Comparison of ENCODE assay signal across 26 cellular contexts in genomic region chr20:54515788-54516324, GRCh38. TPM values are rescaled to one million over a fixed set of nuclear protein-coding genes. Genes with fewer than 3 reads are reported as not detected.
"Had no signal": no experiment of that assay in that cellular context is flagged by ENCODE, and none has a peak within 500 bp of the region (broad histone marks: within the 10 kb centered on the region; RNA-seq: fewer than 3 reads in every experiment).

No MANE protein-coding gene starts in this region.

- H3K9me3 ChIP-seq: adrenal gland, SJCRH30 had no signal

- H3K36me3 ChIP-seq: adrenal gland, Peyer's patch, SJCRH30 had no signal

- H3K9ac ChIP-seq: KMS-11 had no signal

- H3K4me2 ChIP-seq: KMS-11 had no signal

- H3K4me3 ChIP-seq: adrenal gland, Peyer's patch, SJCRH30 had no signal

- H3K4me1 ChIP-seq: adrenal gland, Peyer's patch, SJCRH30 had no signal

- H3K27me3 ChIP-seq: adrenal gland, Peyer's patch had no signal

- DNase-seq: activated CD4-positive, alpha-beta T cell treated with anti-CD3 and anti-CD28 coated beads for 4 hours; activated CD8-positive, alpha-beta memory T cell treated with anti-CD3 and anti-CD28 coated beads, Interleukin-2, amount 50 U/mL, for 4 hours; activated CD8-positive, alpha-beta T cell treated with anti-CD3 and anti-CD28 coated beads for 36 hours; activated gamma-delta T cell treated with Interleukin-2 at 50 U/mL for 16 hours; activated naive CD4-positive, alpha-beta T cell treated with anti-CD3 and anti-CD28 coated beads, Interleukin-2, amount 10 ng/mL, durations not matched to agents 7 days and 5 days; activated naive CD8-positive, alpha-beta T cell treated with anti-CD3 and anti-CD28 coated beads for 36 hours; activated T-cell treated with anti-CD3 and anti-CD28 coated beads, Interleukin-2, amount 50 U/mL, for 72 hours; adrenal gland; anterior cingulate cortex; central memory CD4-positive, alpha-beta T cell; NCI-H1092 treated with DMSO at 0.1 percent for 48 hours; NCI-H1436; NCI-H187; NCI-H2081; NCI-H510A; NCI-H69; NK-92 treated with Interleukin-12 subunit alpha and Interleukin-12 subunit beta, amount 100 ng/mL, for 24 hours; OCI-M1; Peyer's patch; Right ventricle myocardium superior; SJCRH30 had no signal

- ATAC-seq: activated CD4-positive, CD25-positive, alpha-beta regulatory T cell treated with anti-CD3 and anti-CD28 coated beads, Interleukin-2, amount 50 U/mL, for 24 hours; activated CD8-positive, alpha-beta T cell treated with anti-CD3 and anti-CD28 coated beads for 36 hours; activated T-cell treated with anti-CD3 and anti-CD28 coated beads, Interleukin-2, amount 50 U/mL, for 72 hours had no signal

- H3K27ac ChIP-seq: adrenal gland, KMS-11, Peyer's patch, RWPE1, SJCRH30 had no signal

RNA-seq across cellular contexts. Expression of gene DOK5, which starts 40.5 kb away (rescaled TPM):
- total RNA-seq: bronchial epithelial cell, MCF 10A, SJCRH30 had no signal
